1 cellular context compared by ENCODE assay signal in genomic region chr1:24104854-24105253, GRCh38.
TF ChIP-seq lines count a peak whose summit lies in the region.

No MANE protein-coding gene starts in this region.

TF ChIP-seq in HepG2, 621 proteins besides CTCF, POLR2A, EP300 and RAD21:
- TF ChIP-seq SPEN (CRISPR knock-in tag; IDR thresholded peaks at IDR 0.05; ENCODE audit: low read depth): no peak
- TF ChIP-seq DMAP1 (CRISPR knock-in tag; IDR thresholded peaks at IDR 0.05): no peak
- TF ChIP-seq MBD4 (IDR thresholded peaks at IDR 0.05; ENCODE audit: borderline replicate concordance, low read length): no peak
- no peak for TF ChIP-seq ZMYM3 (CRISPR knock-in tag; IDR thresholded peaks at IDR 0.05)
- TF ChIP-seq HMG20A (CRISPR knock-in tag; IDR thresholded peaks at IDR 0.05; ENCODE audit: borderline replicate concordance): no peak
- no peak for TF ChIP-seq GATA4 (IDR thresholded peaks at IDR 0.05; ENCODE audit: borderline replicate concordance, low read depth)
- no peak for TF ChIP-seq MYC (CRISPR knock-in tag; IDR thresholded peaks at IDR 0.05; ENCODE audit: borderline replicate concordance)
- no peak for TF ChIP-seq ZNF234 (CRISPR knock-in tag; conservative IDR thresholded peaks at IDR 0.05)
- no peak for TF ChIP-seq MED8 (CRISPR knock-in tag; IDR thresholded peaks at IDR 0.05; ENCODE audit: insufficient replicate concordance)
- no peak for TF ChIP-seq ZNF280B (CRISPR knock-in tag; IDR thresholded peaks at IDR 0.05; ENCODE audit: borderline replicate concordance)
TF ChIP-seq in HepG2: peak in this region for 0.
